Comparison of ENCODE assay signal across 8 cellular contexts in the genomic region with DNA sequence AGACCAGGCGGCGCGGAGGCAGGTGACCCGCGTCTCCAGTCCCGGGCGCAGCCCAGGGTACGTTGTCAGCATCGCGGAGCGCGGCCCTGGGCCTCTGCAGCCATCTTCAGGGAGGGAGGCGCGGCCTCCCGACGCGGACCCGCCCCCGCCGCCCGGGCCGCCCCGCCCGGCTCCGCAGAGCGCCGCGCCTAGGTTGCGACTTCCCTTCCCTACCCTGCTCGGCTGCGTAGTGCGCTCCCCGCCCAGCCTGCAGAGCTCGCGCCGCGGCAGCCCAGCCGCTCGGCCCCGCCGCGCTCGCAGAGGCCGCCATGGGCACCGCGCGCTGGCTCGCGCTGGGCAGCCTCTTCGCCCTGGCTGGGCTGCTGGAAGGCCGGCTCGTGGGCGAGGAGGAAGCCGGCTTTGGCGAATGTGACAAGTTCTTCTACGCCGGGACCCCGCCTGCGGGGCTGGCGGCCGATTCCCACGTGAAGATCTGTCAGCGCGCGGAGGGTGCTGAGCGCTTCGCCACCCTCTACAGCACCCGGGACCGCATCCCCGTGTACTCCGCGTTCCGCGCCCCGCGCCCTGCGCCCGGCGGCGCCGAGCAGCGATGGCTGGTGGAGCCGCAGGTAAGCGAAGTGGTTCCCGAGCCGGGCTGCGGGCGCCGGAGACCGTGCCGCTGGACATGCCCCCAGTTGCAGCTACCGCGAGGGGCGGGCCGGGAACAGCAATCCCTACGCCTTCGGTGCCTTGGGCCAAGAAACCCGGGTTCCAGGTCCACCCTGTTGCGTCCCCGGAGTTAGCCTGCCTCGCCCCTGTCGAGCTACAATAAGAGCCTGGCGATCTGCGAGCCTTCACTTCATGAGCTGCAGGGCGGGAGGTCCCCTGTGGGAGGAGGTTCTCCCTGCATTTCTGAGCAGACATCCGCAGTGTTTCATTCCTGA. TPM values are rescaled to one million over a fixed set of nuclear protein-coding genes. Genes with fewer than 3 reads are reported as not detected.
DNase-seq lines count a peak whose midpoint lies in the region; ATAC-seq and FAIRE-seq lines count a peak whose summit lies in the region.

A gene with protein sequence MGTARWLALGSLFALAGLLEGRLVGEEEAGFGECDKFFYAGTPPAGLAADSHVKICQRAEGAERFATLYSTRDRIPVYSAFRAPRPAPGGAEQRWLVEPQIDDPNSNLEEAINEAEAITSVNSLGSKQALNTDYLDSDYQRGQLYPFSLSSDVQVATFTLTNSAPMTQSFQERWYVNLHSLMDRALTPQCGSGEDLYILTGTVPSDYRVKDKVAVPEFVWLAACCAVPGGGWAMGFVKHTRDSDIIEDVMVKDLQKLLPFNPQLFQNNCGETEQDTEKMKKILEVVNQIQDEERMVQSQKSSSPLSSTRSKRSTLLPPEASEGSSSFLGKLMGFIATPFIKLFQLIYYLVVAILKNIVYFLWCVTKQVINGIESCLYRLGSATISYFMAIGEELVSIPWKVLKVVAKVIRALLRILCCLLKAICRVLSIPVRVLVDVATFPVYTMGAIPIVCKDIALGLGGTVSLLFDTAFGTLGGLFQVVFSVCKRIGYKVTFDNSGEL (plus strand): TSS at position 227 of the 923 bp plus-strand sequence. CDS start 82 bp downstream, at position 309.

- WGBS in small intestine, 3 donors, result 1% methylated on average over 81 to 106 of the region's 106 CpGs

- no peaks in the 10 kb centered on the region for H3K9me3 ChIP-seq in small intestine (ENCODE audit: control insufficient read depth, low read depth)

- in situ Hi-C loops in T47D (cut with HindIII; ENCODE audit: low pct_unique_long_range_greater_than_20kb, low sequenced_read_pairs), result no loop called here

- DNase-seq in NCI-H1436 (lab: John Stamatoyannopoulos, UW) (peak; percentile 58), NCI-H1436 treated with DMSO at 0.1 percent for 48 hours (lab: John Stamatoyannopoulos, UW) (no peak), NCI-H146 treated with DMSO at 0.1 percent for 48 hours (lab: John Stamatoyannopoulos, UW; ENCODE audit: unreplicated experiment) (peak; percentile 11), UCSD-AML1 (lab: John Stamatoyannopoulos, UW; ENCODE audit: unreplicated experiment) (peak; percentile 76), T47D (ENCODE audit: low read depth in 1 of 2, low spot score in 1 of 2) (peak; percentile 86 to 91), iPS-NIHi11 (ENCODE audit: low spot score) (peak; percentile 91), small intestine (peak; percentile 87)

- H3K27ac ChIP-seq in small intestine (ENCODE audit: low read depth in 1 of 2, low read length in 1 of 2), result peak within 1 kb of the TSS; percentile 81 to 96

- no peak for FAIRE-seq in small intestine (lab: Jason Lieb, UNC)

- H3K4me1 ChIP-seq in small intestine (ENCODE audit: control insufficient read depth in 2 of 2, insufficient read depth in 1 of 2, low read depth in 1 of 2, low read length in 1 of 2), result peaks cover 4 to 12% of the 10 kb centered on the region in 2 donors

- peak within 1 kb of the TSS; percentile 55 to 74 for H3K4me3 ChIP-seq in small intestine (ENCODE audit: low read depth in 1 of 2, low read length in 2 of 2)

- no peaks in the 10 kb centered on the region for H3K36me3 ChIP-seq in small intestine (ENCODE audit: control insufficient read depth in 2 of 2, insufficient read depth in 2 of 2, low read length in 2 of 2)

- ATAC-seq in HG02763 (IDR thresholded peaks at IDR 0.05; ENCODE audit: unreplicated experiment), result peak; percentile 85

- H3K27me3 ChIP-seq in small intestine (ENCODE audit: control insufficient read depth in 2 of 2, insufficient read depth in 2 of 2, low read length in 2 of 2), result no peaks in the 10 kb centered on the region

RNA-seq across cellular contexts. Expression of the gene that starts here (rescaled TPM):
- 10 to 100 TPM in 1 of 3 donors, 1 to 10 TPM in 2; 4.3 to 19.0 (median 5.4) TPM for polyA plus RNA-seq in small intestine
